10 cellular contexts compared by ENCODE assay signal in genomic region chr17:34081269-34081668, GRCh38.
DNase-seq lines count a peak whose midpoint lies in the region; ATAC-seq and TF ChIP-seq lines count a peak whose summit lies in the region.
"Had no signal": no experiment of that assay in that cellular context is flagged by ENCODE, and none has a peak within 500 bp of the region (broad histone marks: within the 10 kb centered on the region; RNA-seq: fewer than 3 reads in every experiment).

No MANE protein-coding gene starts in this region.

- no peak overlapping the region for H2AFZ ChIP-seq in GM23338

- TF ChIP-seq CTCF in BE2C (IDR thresholded peaks at IDR 0.05; ENCODE audit: low read depth, low read length) (peak; percentile 60), GM23338 (conservative IDR thresholded peaks at IDR 0.05; ENCODE audit: low read depth in 2 of 2) (peak; percentile 73 to 80), RWPE1 (conservative IDR thresholded peaks at IDR 0.05; ENCODE audit: low read depth) (0 out of 2 replicates have a peak, but pooled peaks have one; percentile 19)

- H3K27me3 ChIP-seq in BE2C (0 out of 2 replicates have a peak, but pooled peaks cover 3% of the 10 kb centered on the region), GM23338 (ENCODE audit: insufficient read depth) (no peaks in the 10 kb centered on the region)

- H3K4me3 ChIP-seq in BE2C (ENCODE audit: low read depth, low read length) (no peak overlapping the region), GM23338 (no peak overlapping the region)

- peaks cover 25% of the 10 kb centered on the region for H3K4me1 Mint-ChIP-seq in GM23338
- H3K4me1 Mint-ChIP-seq: naive B cell had no signal

- H3K4me1 ChIP-seq in BE2C (no peaks in the 10 kb centered on the region), GM23338 (ENCODE audit: insufficient read depth) (peaks cover 10% of the 10 kb centered on the region)

- H3K9me3 Mint-ChIP-seq in GM23338, result no peaks in the 10 kb centered on the region

- peaks cover 2% of the 10 kb centered on the region; the same call in 2 of the 3 replicates for H3K36me3 Mint-ChIP-seq in GM23338 (ENCODE audit: low read depth)
- H3K36me3 Mint-ChIP-seq: naive B cell had no signal

- no peak overlapping the region for H3K4me2 ChIP-seq in GM23338

- H3K27ac Mint-ChIP-seq in GM23338, result no peak overlapping the region

- no peak overlapping the region for H3K4me3 Mint-ChIP-seq in GM23338
- H3K4me3 Mint-ChIP-seq: naive B cell had no signal

- CTCF ChIA-PET in RWPE1 (lab: Yijun Ruan, JAX), result interaction anchor here (0.9 to 1.4 kb wide), 2 partner anchors 63 to 66 kb away, joined by 3 read pairs; no protein-coding TSS in a partner anchor

- ATAC-seq in GM23338 (peak; percentile 93), HG03460 (IDR thresholded peaks at IDR 0.05; ENCODE audit: unreplicated experiment) (no peak)
- ATAC-seq: esophagus mucosa had no signal

- no peaks in the 10 kb centered on the region for H3K79me2 ChIP-seq in GM23338 (replicated peaks; ENCODE audit: insufficient read depth)

- POLR2A ChIA-PET in RWPE1 (lab: Yijun Ruan, JAX; ENCODE audit: low non-redundant PET), result no interaction called here

- H4K20me1 ChIP-seq in GM23338 (replicated peaks; ENCODE audit: insufficient read depth), result no peaks in the 10 kb centered on the region

- H3K9me2 ChIP-seq in GM23338 (ENCODE audit: insufficient read depth), result 0 out of 2 replicates have a peak, but pooled peaks cover 2% of the 10 kb centered on the region

- H3F3A ChIP-seq in GM23338 (replicated peaks; ENCODE audit: low read depth), result no peaks in the 10 kb centered on the region

- no peak overlapping the region for H3K27ac ChIP-seq in GM23338 (ENCODE audit: low read depth)
- H3K27ac ChIP-seq in RWPE1, result no peak overlapping the region

- DNase-seq in BE2C (no peak), GM23338 (ENCODE audit: low spot score) (peak; percentile 76), RWPE1 (ENCODE audit: low spot score) (no peak), iPS-NIHi11 (ENCODE audit: low spot score) (peak; percentile 57), NCI-H226 (no peak), NK-92 (lab: John Stamatoyannopoulos, UW; ENCODE audit: unreplicated experiment) (no peak)
- DNase-seq in activated naive CD4-positive, alpha-beta T cell (lab: John Stamatoyannopoulos, UW), result no peak
- DNase-seq: naive B cell had no signal

- H3K36me3 ChIP-seq in BE2C, result no peaks in the 10 kb centered on the region
- no peaks in the 10 kb centered on the region for H3K36me3 ChIP-seq in GM23338 (ENCODE audit: insufficient read depth)

- peaks cover 13% of the 10 kb centered on the region for H3K27me3 Mint-ChIP-seq in GM23338 (ENCODE audit: insufficient read depth, low read depth, poor library complexity)

- no peaks in the 10 kb centered on the region for H3K9me3 ChIP-seq in BE2C

TF ChIP-seq in GM23338, 12 proteins besides CTCF, POLR2A, EP300 and RAD21:
- TF ChIP-seq ZNF114 (CRISPR knock-in tag; IDR thresholded peaks at IDR 0.05), result no peak
- TF ChIP-seq ETS1 (IDR thresholded peaks at IDR 0.05), result no peak

Comparison
In these comparisons a context has a peak if more than half of its experiments do, and no peak if none do; other contexts are left out.
1. DNase-seq: peak in GM23338 (single experiment) and iPS-NIHi11 (single experiment); none in BE2C (single experiment), RWPE1 (single experiment), NCI-H226 (single experiment), activated naive CD4-positive, alpha-beta T cell (0 of 4) and NK-92 (single experiment).
2. CTCF ChIP-seq: peak in every context shown above with its lines; median percentile 76 in GM23338; 60 in BE2C; 19 in RWPE1.